ENCODE assay signal across 8 cellular contexts in the genomic region with DNA sequence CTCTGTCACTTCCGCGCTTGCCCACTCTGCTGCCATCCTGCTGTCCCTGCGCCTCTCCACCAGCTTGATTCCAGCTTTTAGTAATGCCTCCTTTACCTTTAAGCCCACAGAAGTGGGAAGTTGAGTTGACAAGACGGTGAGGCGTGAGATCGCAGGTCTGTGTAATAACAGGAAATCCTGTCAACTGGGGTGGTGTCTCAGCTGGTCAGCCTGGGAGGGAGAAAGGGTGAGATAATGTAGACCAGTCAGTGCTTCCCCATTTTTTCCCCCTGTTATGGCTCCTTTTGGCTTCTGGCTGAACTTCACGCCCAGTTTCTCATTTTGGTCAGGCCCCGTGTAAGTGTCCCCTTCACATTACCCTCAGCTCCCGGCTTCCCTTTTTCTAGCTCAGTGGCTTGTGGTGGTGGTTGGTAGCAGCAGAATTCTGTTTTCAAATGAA.
DNase-seq lines count a peak whose midpoint lies in the region; ATAC-seq and TF ChIP-seq lines count a peak whose summit lies in the region.

No MANE protein-coding gene starts in this region.

- DNase-seq in GM12865 (ENCODE audit: low read depth) (peak; percentile 69), NOMO-1 treated with DMSO at 0.1 percent for 48 hours (lab: John Stamatoyannopoulos, UW; ENCODE audit: unreplicated experiment) (peak; percentile 97), left ventricle myocardium inferior (no peak), aorta (peak in 1 of 2 donors; percentile 76), HuH-7.5 (ENCODE audit: low spot score) (no peak), COR-L47 (lab: John Stamatoyannopoulos, UW) (no peak), ureter (ENCODE audit: low spot score) (no peak)

- intact Hi-C loops in left ventricle myocardium inferior (cut with micrococcal nuclease) (no loop called here), aorta (cut with DNase I) (no loop called here)

- H3K4me1 ChIP-seq in left ventricle myocardium inferior (peaks cover 35% of the 10 kb centered on the region), aorta (ENCODE audit: control insufficient read depth in 1 of 2, insufficient read depth in 2 of 2, low read length in 2 of 2) (no peaks in the 10 kb centered on the region)

- H3K4me3 ChIP-seq in GM12865 (ENCODE audit: low read depth, low read length) (no peak overlapping the region), left ventricle myocardium inferior (no peak overlapping the region), aorta (ENCODE audit: low read length in 2 of 2) (no peak overlapping the region)

- H3K27ac ChIP-seq in left ventricle myocardium inferior (replicated peaks) (peak overlapping the region; percentile 19), aorta (ENCODE audit: low read depth in 1 of 2, low read length in 2 of 2) (no peak overlapping the region)

- H3K27me3 ChIP-seq in left ventricle myocardium inferior (ENCODE audit: low read depth) (no peaks in the 10 kb centered on the region), aorta (ENCODE audit: control insufficient read depth in 1 of 2, insufficient read depth in 2 of 2, low read length in 1 of 2) (no peaks in the 10 kb centered on the region)

- 82 to 91% methylated on average over 9 of the region's 9 CpGs for WGBS in aorta, 2 donors

- H3K36me3 ChIP-seq in left ventricle myocardium inferior (no peaks in the 10 kb centered on the region), aorta (ENCODE audit: control insufficient read depth in 1 of 2, insufficient read depth in 2 of 2, low read length in 1 of 2) (no peaks in the 10 kb centered on the region)

- H3K9me3 ChIP-seq in left ventricle myocardium inferior (replicated peaks): peaks cover 3% of the 10 kb centered on the region
- no peaks in the 10 kb centered on the region for H3K9me3 ChIP-seq in aorta (ENCODE audit: control insufficient read depth, low read length)

- peak; percentile 77 for ATAC-seq in GM21786 (IDR thresholded peaks at IDR 0.05; ENCODE audit: unreplicated experiment)
- ATAC-seq in aorta (ENCODE audit: low FRiP score): peak; percentile 62

- TF ChIP-seq CTCF in GM12865 (IDR thresholded peaks at IDR 0.05; ENCODE audit: insufficient read depth, low read depth, low read length, missing control alignments): no peak
- TF ChIP-seq CTCF in left ventricle myocardium inferior (IDR thresholded peaks at IDR 0.05; ENCODE audit: borderline replicate concordance): no peak

Comparison
In these comparisons a context has a peak if more than half of its experiments do, and no peak if none do; other contexts are left out.
1. DNase-seq: peak in GM12865 (single experiment) and NOMO-1 treated with DMSO at 0.1 percent for 48 hours (single experiment); none in left ventricle myocardium inferior (single experiment), HuH-7.5 (single experiment), COR-L47 (single experiment) and ureter (single experiment).